Comparison of ENCODE assay signal across 23 cellular contexts in the genomic region with DNA sequence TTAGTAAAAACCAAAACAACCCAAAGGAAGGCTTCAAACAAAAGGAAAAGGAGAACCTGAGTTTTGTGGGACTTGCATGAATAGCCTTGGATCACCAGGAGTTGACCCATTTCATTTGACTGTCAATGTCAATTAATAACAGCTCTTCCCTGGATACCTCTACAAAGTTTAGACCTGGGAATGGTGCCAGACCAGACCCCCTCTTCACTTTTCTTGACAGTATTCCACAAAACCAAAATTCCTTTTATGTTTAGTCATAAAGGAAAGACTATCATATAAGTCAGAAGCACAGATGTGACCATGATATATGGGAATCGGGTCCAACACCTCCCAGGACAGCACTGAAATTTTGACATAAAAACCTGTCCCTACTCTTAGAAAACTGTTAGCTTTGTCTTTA.
DNase-seq lines count a peak whose midpoint lies in the region; ATAC-seq, FAIRE-seq and TF ChIP-seq lines count a peak whose summit lies in the region.
"Had no signal": no experiment of that assay in that cellular context is flagged by ENCODE, and none has a peak within 500 bp of the region (broad histone marks: within the 10 kb centered on the region; RNA-seq: fewer than 3 reads in every experiment).

No MANE protein-coding gene starts in this region.

- H2AFZ ChIP-seq in astrocyte (ENCODE audit: low read depth, low read length): no peak overlapping the region
- H2AFZ ChIP-seq: GM23338 had no signal

- H3K27me3 ChIP-seq in astrocyte (ENCODE audit: insufficient read depth, low read length): no peaks in the 10 kb centered on the region
- H3K27me3 ChIP-seq: BE2C had no signal

- no peaks in the 10 kb centered on the region for H3K36me3 ChIP-seq in astrocyte (ENCODE audit: insufficient read depth, low read length)
- H3K36me3 ChIP-seq: BE2C had no signal

- no TSS peak for BruUV-seq in Calu3 (replicated peaks; lab: Mats Ljungman, UMichigan)

- H3K4me2 ChIP-seq in astrocyte (ENCODE audit: low read length): no peak overlapping the region
- H3K4me2 ChIP-seq: GM23338 had no signal

- H3K9me3 ChIP-seq in astrocyte (ENCODE audit: insufficient read depth, low read depth, low read length): no peaks in the 10 kb centered on the region
- H3K9me3 ChIP-seq: BE2C had no signal

- H3K36me3 Mint-ChIP-seq in astrocyte (ENCODE audit: low read depth, unreplicated experiment) (no peaks in the 10 kb centered on the region), Calu3 (ENCODE audit: insufficient read depth, unreplicated experiment) (no peaks in the 10 kb centered on the region)
- H3K36me3 Mint-ChIP-seq: CD4-positive, CD25-positive, alpha-beta regulatory T cell; CD8-positive, alpha-beta memory T cell had no signal

- no peak overlapping the region for H3K9ac ChIP-seq in astrocyte (ENCODE audit: low read length)

- H3K4me3 Mint-ChIP-seq in astrocyte (ENCODE audit: unreplicated experiment) (no peak overlapping the region), Calu3 (ENCODE audit: low read depth, unreplicated experiment) (no peak overlapping the region)
- H3K4me3 Mint-ChIP-seq: CD4-positive, CD25-positive, alpha-beta regulatory T cell; CD8-positive, alpha-beta memory T cell; GM23338 had no signal

- H3K27me3 Mint-ChIP-seq in astrocyte (ENCODE audit: low read depth, unreplicated experiment) (no peaks in the 10 kb centered on the region), Calu3 (ENCODE audit: unreplicated experiment) (no peaks in the 10 kb centered on the region)
- H3K27me3 Mint-ChIP-seq: CD4-positive, CD25-positive, alpha-beta regulatory T cell; CD8-positive, alpha-beta memory T cell had no signal

- H3K4me1 Mint-ChIP-seq in astrocyte (ENCODE audit: low read depth, unreplicated experiment) (peaks cover 6% of the 10 kb centered on the region), Calu3 (ENCODE audit: low read depth, unreplicated experiment) (no peaks in the 10 kb centered on the region)
- H3K4me1 Mint-ChIP-seq: CD4-positive, CD25-positive, alpha-beta regulatory T cell; CD8-positive, alpha-beta memory T cell; GM23338 had no signal

- H3K79me2 ChIP-seq in astrocyte (ENCODE audit: insufficient read depth, low read length): no peaks in the 10 kb centered on the region

- intact Hi-C loops in Calu3 (cut with micrococcal nuclease; ENCODE audit: unreplicated experiment): no loop called here

- CTCF ChIA-PET in Calu3 (lab: Charles Lee): interaction anchor here (0.9 kb wide), 1 partner anchor 16 kb away, joined by 3 read pairs; no protein-coding TSS in a partner anchor

- TF ChIP-seq CTCF in astrocyte (IDR thresholded peaks at IDR 0.05; ENCODE audit: insufficient read depth, low read depth, low read length) (no peak), Calu3 (IDR thresholded peaks at IDR 0.05; ENCODE audit: unreplicated experiment) (no peak)

- no peak overlapping the region for H3K27ac ChIP-seq in astrocyte (ENCODE audit: low read depth, low read length)

- no peaks in the 10 kb centered on the region for H3K4me1 ChIP-seq in astrocyte (ENCODE audit: insufficient read depth, low read length)
- H3K4me1 ChIP-seq: BE2C had no signal

- H3K4me3 ChIP-seq in astrocyte (ENCODE audit: insufficient read depth, low read depth, low read length): no peak overlapping the region
- H3K4me3 ChIP-seq: GM23338, K562 had no signal

- no peak for FAIRE-seq in astrocyte (lab: Jason Lieb, UNC)
- FAIRE-seq: A204.1, GM19239, H54, K562 had no signal

- H4K20me1 ChIP-seq in astrocyte (ENCODE audit: insufficient read depth, low read length): no peaks in the 10 kb centered on the region

- no peak overlapping the region for H3K27ac Mint-ChIP-seq in astrocyte (ENCODE audit: unreplicated experiment)
- no peak overlapping the region for H3K27ac Mint-ChIP-seq in Calu3 (ENCODE audit: unreplicated experiment)
- H3K27ac Mint-ChIP-seq: CD4-positive, CD25-positive, alpha-beta regulatory T cell; CD8-positive, alpha-beta memory T cell; GM23338 had no signal

- DNase-seq in M059J (ENCODE audit: low read depth) (peak; percentile 47), astrocyte (ENCODE audit: low read depth) (peak; percentile 60), glomerular visceral epithelial cell (ENCODE audit: extremely low spot score) (peak; percentile 86), renal cortical epithelial cell (ENCODE audit: low read depth) (peak; percentile 36), NCI-H128 (lab: John Stamatoyannopoulos, UW; ENCODE audit: unreplicated experiment) (no peak), activated gamma-delta T cell treated with Interleukin-2 at 50 U/mL for 16 hours (no peak), Calu3 (no peak)
- DNase-seq: ACHN; BE2C; C1 segment of cervical spinal cord; CD4-positive, CD25-positive, alpha-beta regulatory T cell; CD8-positive, alpha-beta memory T cell; COR-L47; DMS79; GF-D8; HCEC 1CT; IMR-90 had no signal

- no peak for ATAC-seq in GM21529 (IDR thresholded peaks at IDR 0.05; ENCODE audit: unreplicated experiment)
- ATAC-seq: GM23338, K562 had no signal

- H3K9me3 Mint-ChIP-seq in astrocyte (ENCODE audit: unreplicated experiment) (no peaks in the 10 kb centered on the region), Calu3 (ENCODE audit: low read depth, unreplicated experiment) (no peaks in the 10 kb centered on the region)
- H3K9me3 Mint-ChIP-seq: GM23338 had no signal

Comparison
In these comparisons a context has a peak if more than half of its experiments do, and no peak if none do; other contexts are left out.
1. DNase-seq: peak in M059J (single experiment), astrocyte (single experiment), glomerular visceral epithelial cell (single experiment) and renal cortical epithelial cell (single experiment); none in NCI-H128 (single experiment), activated gamma-delta T cell treated with Interleukin-2 at 50 U/mL for 16 hours (single experiment) and Calu3 (single experiment).